In genomic region chr12:1566449-1567135, GRCh38 we compare ENCODE assay signal across 19 cellular contexts. TPM values are rescaled to one million over a fixed set of nuclear protein-coding genes. Genes with fewer than 3 reads are reported as not detected.
DNase-seq lines count a peak whose midpoint lies in the region; ATAC-seq, FAIRE-seq and TF ChIP-seq lines count a peak whose summit lies in the region.
"Had no signal": no experiment of that assay in that cellular context is flagged by ENCODE, and none has a peak within 500 bp of the region (broad histone marks: within the 10 kb centered on the region; RNA-seq: fewer than 3 reads in every experiment).

No MANE protein-coding gene starts in this region.

- H3K79me2 ChIP-seq in H1 (ENCODE audit: control insufficient read depth in 1 of 2, insufficient read depth in 2 of 2, low read length in 2 of 2) (no peaks in the 10 kb centered on the region), osteoblast (ENCODE audit: insufficient read depth, low read length) (peaks cover 93% of the 10 kb centered on the region), hepatocyte (no peaks in the 10 kb centered on the region)

- no peaks in the 10 kb centered on the region for H3K79me1 ChIP-seq in H1 (ENCODE audit: low read depth, low read length)

- H3K27me3 ChIP-seq in H1 (replicated peaks in 1 of 4; ENCODE audit: control insufficient read depth in 3 of 4, extremely low read depth in 1 of 4, insufficient read depth in 3 of 4, low read length in 3 of 4) (no peaks in the 10 kb centered on the region; a peak in 1 of 7 replicates), osteoblast (ENCODE audit: insufficient read depth, low read length) (no peaks in the 10 kb centered on the region), pancreas (no peaks in the 10 kb centered on the region), hepatocyte (peaks cover 13% of the 10 kb centered on the region)

- no peak overlapping the region for H3K4me3 ChIP-seq in NB4 (ENCODE audit: low read depth, low read length)
- no peak overlapping the region for H3K4me3 ChIP-seq in H1 (ENCODE audit: extremely low read depth in 1 of 4, insufficient read depth in 2 of 4, low read depth in 3 of 4, low read length in 4 of 4)
- no peak overlapping the region for H3K4me3 ChIP-seq in osteoblast (ENCODE audit: insufficient read depth, low read length)
- H3K4me3 ChIP-seq in pancreas = no peak overlapping the region
- no peak overlapping the region for H3K4me3 ChIP-seq in hepatocyte

- H3K56ac ChIP-seq in H1 (replicated peaks; ENCODE audit: insufficient read length, low read depth, low read length) = no peak overlapping the region

- H4K5ac ChIP-seq in H1 (ENCODE audit: insufficient read length, low read depth, low read length) = no peak overlapping the region

- peak; percentile 27 for DNase-seq in NB4 (ENCODE audit: low read depth)
- DNase-seq in H1 (ENCODE audit: low read depth in 1 of 2, low spot score in 2 of 2) = no peak
- DNase-seq in osteoblast (ENCODE audit: insufficient read length, low spot score, missing footprints) = peak; percentile 66
- no peak for DNase-seq in pancreas
- no peak for DNase-seq in hepatocyte (ENCODE audit: low spot score)
- DNase-seq in stimulated activated CD4-positive, alpha-beta T cell treated with anti-CD3 and anti-CD28 coated beads, Interleukin-4, amount 100 ng/mL, for 1 hour = no peak
- DNase-seq: Caco-2; DMS153; MM.1S; NCI-H1105 treated with DMSO at 0.1 percent for 48 hours; NCI-H1694 treated with DMSO at 0.1 percent for 48 hours; NCI-H345; NCI-H526 treated with DMSO at 0.1 percent for 48 hours; NK-92 treated with Interleukin-12 subunit alpha and Interleukin-12 subunit beta, amount 100 ng/mL, for 24 hours; OCI-M1; RPMI8226; SIG-M5 had no signal

- H3K4ac ChIP-seq in H1 (replicated peaks; ENCODE audit: insufficient read length, low read depth, low read length) = no peak overlapping the region

- TF ChIP-seq RAD21 in H1 (IDR thresholded peaks at IDR 0.05 in 1 of 2, conservative IDR thresholded peaks at IDR 0.05 in 1 of 2; ENCODE audit: low read depth in 2 of 2, low read length in 2 of 2) = no peak

- H2AFZ ChIP-seq in H1 (ENCODE audit: low read length) (no peak overlapping the region), osteoblast (ENCODE audit: low read length) (no peak overlapping the region), hepatocyte (no peak overlapping the region)

- H4K20me1 ChIP-seq in H1 (replicated peaks in 1 of 2; ENCODE audit: control insufficient read depth in 1 of 2, insufficient read depth in 2 of 2, low read length in 2 of 2) (no peaks in the 10 kb centered on the region), osteoblast (ENCODE audit: insufficient read depth, low read length) (peaks cover 30% of the 10 kb centered on the region), hepatocyte (ENCODE audit: insufficient read depth, poor library complexity, severe bottlenecking) (no peaks in the 10 kb centered on the region)

- H3K14ac ChIP-seq in H1 (ENCODE audit: insufficient read length) = no peak overlapping the region

- H2BK5ac ChIP-seq in H1 (ENCODE audit: low read depth, low read length) = no peak overlapping the region

- no peak overlapping the region for H2BK12ac ChIP-seq in H1 (ENCODE audit: low read depth, low read length)

- H3K27ac ChIP-seq in H1 (ENCODE audit: low read depth, low read length) = no peak overlapping the region
- H3K27ac ChIP-seq in osteoblast (ENCODE audit: low read depth, low read length) = no peak overlapping the region
- H3K27ac ChIP-seq in pancreas = no peak overlapping the region
- H3K27ac ChIP-seq in hepatocyte = no peak overlapping the region

- FAIRE-seq in H1 (lab: Jason Lieb, UNC) (no peak), pancreas (lab: Jason Lieb, UNC) (no peak)

- no peaks in the 10 kb centered on the region for H3K9me3 ChIP-seq in ES-I3 (ENCODE audit: control insufficient read depth, insufficient read depth, low read length)
- H3K9me3 ChIP-seq in H1 (ENCODE audit: insufficient read depth in 2 of 2, low read depth in 1 of 2, low read length in 1 of 2) = no peaks in the 10 kb centered on the region
- H3K9me3 ChIP-seq in osteoblast (ENCODE audit: low read depth, low read length) = no peaks in the 10 kb centered on the region
- H3K9me3 ChIP-seq in pancreas = no peaks in the 10 kb centered on the region
- no peaks in the 10 kb centered on the region for H3K9me3 ChIP-seq in hepatocyte (ENCODE audit: low read depth)
- H3K9me3 ChIP-seq: Caco-2 had no signal

- no peaks in the 10 kb centered on the region for H3K36me3 ChIP-seq in ES-I3 (ENCODE audit: insufficient read depth, low read length)
- H3K36me3 ChIP-seq in H1 (ENCODE audit: control insufficient read depth in 2 of 4, insufficient read depth in 4 of 4, low read length in 3 of 4) = no peaks in the 10 kb centered on the region
- peaks cover 14% of the 10 kb centered on the region for H3K36me3 ChIP-seq in osteoblast (ENCODE audit: insufficient read depth, low read length)
- H3K36me3 ChIP-seq in pancreas = no peaks in the 10 kb centered on the region
- H3K36me3 ChIP-seq in hepatocyte (replicated peaks; ENCODE audit: insufficient read depth, low read depth) = no peaks in the 10 kb centered on the region

- H2BK20ac ChIP-seq in H1 (ENCODE audit: low read length) = no peak overlapping the region

- POLR2A ChIA-PET in H1 (lab: Charles Lee; ENCODE audit: partially characterized antibody) = no interaction called here

- no peak for TF ChIP-seq CTCF in NB4 (IDR thresholded peaks at IDR 0.05; ENCODE audit: low read depth, low read length)
- no peak for TF ChIP-seq CTCF in H1 (IDR thresholded peaks at IDR 0.05; ENCODE audit: control extremely low read depth in 1 of 3, insufficient read depth in 1 of 3, low read depth in 1 of 3, low read length in 3 of 3)
- no peak for TF ChIP-seq CTCF in osteoblast (IDR thresholded peaks at IDR 0.05; ENCODE audit: extremely low read depth, low read depth, low read length)
- TF ChIP-seq CTCF in pancreas (IDR thresholded peaks at IDR 0.05) = no peak
- TF ChIP-seq CTCF in hepatocyte (IDR thresholded peaks at IDR 0.05; ENCODE audit: poor library complexity) = no peak

- no peak for TF ChIP-seq EP300 in H1 (IDR thresholded peaks at IDR 0.05; ENCODE audit: borderline replicate concordance in 1 of 2, low read depth in 2 of 2, low read length in 2 of 2)

- H3K23me2 ChIP-seq in H1 (ENCODE audit: low read depth, low read length) = no peaks in the 10 kb centered on the region

- TF ChIP-seq POLR2A in NB4 (IDR thresholded peaks at IDR 0.05; ENCODE audit: extremely low read depth, insufficient read length) (no peak), H1 (IDR thresholded peaks at IDR 0.05; ENCODE audit: control extremely low read depth in 1 of 2, low read depth in 2 of 2, low read length in 2 of 2) (no peak)

- no peak overlapping the region for H3K18ac ChIP-seq in H1 (ENCODE audit: extremely low read depth, low read length)

- H2BK120ac ChIP-seq in H1 (replicated peaks; ENCODE audit: low read depth, low read length) = no peak overlapping the region

- H3K23ac ChIP-seq in H1 (ENCODE audit: insufficient read length) = no peak overlapping the region

- whole genome bisulfite sequencing in H1 (ENCODE audit: extremely low coverage in 1 of 2, insufficient coverage in 1 of 2, insufficient read length in 1 of 2, insufficient replicate concordance in 2 of 2, low coverage in 1 of 2, low lambda C conversion rate in 2 of 2, missing lambda C conversion rate in 1 of 2), 2 experiments = 73% methylated on average over 23 of the region's 24 CpGs; no CpG with 5 or more reads in 1 of the 2 experiments
- WGBS in pancreas, 2 donors = 84 to 87% methylated on average over 24 of the region's 24 CpGs
- 56% methylated on average over 24 of the region's 24 CpGs for WGBS in hepatocyte (ENCODE audit: low lambda C conversion rate, missing lambda C conversion rate)

- H3K4me2 ChIP-seq in H1 (ENCODE audit: insufficient read depth in 1 of 2, low read depth in 2 of 2, low read length in 2 of 2) = no peak overlapping the region
- H3K4me2 ChIP-seq in osteoblast (ENCODE audit: insufficient read depth, low read length) = no peak overlapping the region
- H3K4me2 ChIP-seq in hepatocyte = no peak overlapping the region

- H4K91ac ChIP-seq in H1 (replicated peaks; ENCODE audit: insufficient read length, low read length) = no peak overlapping the region

- intact Hi-C loops in pancreas (cut with DNase I) = no loop called here

- CTCF ChIA-PET in H1 (lab: Charles Lee; ENCODE audit: partially characterized antibody) = interaction anchor here (0.8 to 3.4 kb wide), 7 partner anchors 10 to 449 kb away, joined by 3 to 12 read pairs (median 3); no protein-coding TSS in a partner anchor

- H2BK15ac ChIP-seq in H1 (ENCODE audit: low read length) = no peak overlapping the region

- ATAC-seq in pancreas = no peak
- ATAC-seq in GM18858 (IDR thresholded peaks at IDR 0.05; ENCODE audit: unreplicated experiment) = no peak

- H4K8ac ChIP-seq in H1 (ENCODE audit: extremely low read depth, insufficient read depth, low read length) = no peak overlapping the region; the same call in 1 of the 2 replicates

- H3K4me1 ChIP-seq in ES-I3 (ENCODE audit: insufficient read depth, low read length) (no peaks in the 10 kb centered on the region), H1 (replicated peaks in 1 of 4; ENCODE audit: control insufficient read depth in 3 of 4, insufficient read depth in 4 of 4, low read length in 3 of 4) (no peaks in the 10 kb centered on the region), osteoblast (ENCODE audit: insufficient read depth, low read length) (peaks cover 23% of the 10 kb centered on the region), pancreas (no peaks in the 10 kb centered on the region), hepatocyte (ENCODE audit: insufficient read depth) (no peaks in the 10 kb centered on the region)
- H3K4me1 ChIP-seq: Caco-2 had no signal

- H3K9me2 ChIP-seq in hepatocyte (replicated peaks; ENCODE audit: insufficient read depth) = no peaks in the 10 kb centered on the region

- peak overlapping the region; percentile 31; the same call in 1 of the 2 replicates for H3K9ac ChIP-seq in ES-I3 (ENCODE audit: low read depth, low read length)
- no peak overlapping the region for H3K9ac ChIP-seq in H1 (replicated peaks in 1 of 4; ENCODE audit: extremely low read depth in 1 of 4, low read depth in 3 of 4, low read length in 3 of 4)

- no peak overlapping the region for H2AK5ac ChIP-seq in H1 (ENCODE audit: low read depth, low read length)

TF ChIP-seq in H1, 55 proteins besides CTCF, POLR2A, EP300 and RAD21 (continues in another document):
- TF ChIP-seq TBP (IDR thresholded peaks at IDR 0.05; ENCODE audit: low read depth, low read length) = peak; percentile 62; the same call in 1 of the 2 replicates

RNA-seq across cellular contexts. Expression of gene FBXL14, which starts 27.8 kb away (rescaled TPM):
- total RNA-seq in H1 (2021; fragmentation: NEBNext Ultra II Directional; extraction: Animal tissue kit (Norgen Biotek cat#: 25700)) = 5.5 and 6.2 TPM in 2 replicates
- polyA plus RNA-seq in H1 (2011; rRNA removed) = 9.6 and 11.7 TPM in 2 replicates
- polyA plus RNA-seq in H1 (2011; cell fraction: cytosol; rRNA removed) = 8.7 TPM
- polyA plus RNA-seq in H1 (2011; cell fraction: nucleus; rRNA removed) = 8.7 TPM
- polyA plus RNA-seq in H1 (2012, experiment 1 of 2) = 2.7 to 6.9 TPM (median 5.5 TPM) in 4 replicates
- 2.7 TPM for polyA plus RNA-seq in H1 (2012, experiment 2 of 2)
- 2.2 TPM for polyA plus RNA-seq in H1 (2013, experiment 1 of 2)
- polyA plus RNA-seq in H1 (2013, experiment 2 of 2) = 2.1 TPM
- polyA minus RNA-seq in H1 (2011; rRNA and poly(A)+ RNA removed) = 10.8 and 11.9 TPM in 2 replicates
- 10.6 TPM for polyA minus RNA-seq in H1 (2011; cell fraction: cytosol; rRNA and poly(A)+ RNA removed)
- 10.5 TPM for polyA minus RNA-seq in H1 (2011; cell fraction: nucleus; rRNA and poly(A)+ RNA removed)
- 9.8 and 10.3 TPM in 2 replicates for total RNA-seq in osteoblast
- total RNA-seq in pancreas = 10 to 100 TPM in 3 of 6 donors, 1 to 10 TPM in 3; 8.1 to 14.2 (median 9.6) TPM
- polyA plus RNA-seq in pancreas = 1 to 10 TPM; 3.2 to 5.0 TPM
- total RNA-seq in hepatocyte = 8.6 and 13.5 TPM in 2 replicates
- polyA plus RNA-seq in hepatocyte = 10.7 and 11.7 TPM in 2 replicates

Comparison
In these comparisons a context has a peak if more than half of its experiments do, and no peak if none do; other contexts are left out.
1. DNase-seq: peak in NB4 (single experiment) and osteoblast (single experiment); none in H1 (0 of 2), pancreas (0 of 6), hepatocyte (single experiment) and stimulated activated CD4-positive, alpha-beta T cell treated with anti-CD3 and anti-CD28 coated beads, Interleukin-4, amount 100 ng/mL, for 1 hour (single experiment).